28 cellular contexts compared by ENCODE assay signal in genomic region chr2:235600406-235600805, GRCh38.
"Had no signal": no experiment of that assay in that cellular context is flagged by ENCODE, and none has a peak within 500 bp of the region (broad histone marks: within the 10 kb centered on the region; RNA-seq: fewer than 3 reads in every experiment).

No MANE protein-coding gene starts in this region.

- FAIRE-seq: TTC549 had no signal

- H3K36me3 ChIP-seq: brain microvascular endothelial cell, cardiac muscle cell, SJSA1 had no signal

- H3K27ac ChIP-seq: brain microvascular endothelial cell, cardiac muscle cell, SJSA1 had no signal

- ATAC-seq: activated CD4-positive, alpha-beta T cell treated with anti-CD3 and anti-CD28 coated beads for 36 hours; activated CD4-positive, CD25-positive, alpha-beta regulatory T cell treated with anti-CD3 and anti-CD28 coated beads, Interleukin-2, amount 50 U/mL, for 24 hours; activated CD8-positive, alpha-beta T cell treated with anti-CD3 and anti-CD28 coated beads, Interleukin-2, amount 10 ng/mL, durations not matched to agents 7 days and 5 days; activated naive CD4-positive, alpha-beta T cell treated with anti-CD3 and anti-CD28 coated beads, Interleukin-2, amount 50 U/mL, for 72 hours; activated naive CD8-positive, alpha-beta T cell treated with anti-CD3 and anti-CD28 coated beads, Interleukin-2, amount 50 U/mL, for 24 hours; activated T-cell treated with anti-CD3 and anti-CD28 coated beads, Interleukin-2, amount 50 U/mL, for 4 hours; Panc1; WTC11 had no signal

- H3K9me3 ChIP-seq: SJSA1, SK-N-SH had no signal

- H3K9me2 ChIP-seq: SK-N-SH had no signal

- H3K4me2 ChIP-seq: SK-N-SH had no signal

- DNase-seq: activated CD4-positive, alpha-beta T cell treated with anti-CD3 and anti-CD28 coated beads for 36 hours; activated CD4-positive, alpha-beta T cell treated with anti-CD3 and anti-CD28 coated beads, Interleukin-2, amount 10 ng/mL, durations not matched to agents 7 days and 5 days; activated CD4-positive, alpha-beta T cell treated with anti-CD3 and anti-CD28 coated beads, Interleukin-2, amount 50 U/mL, for 48 hours; activated CD8-positive, alpha-beta memory T cell treated with anti-CD3 and anti-CD28 coated beads, Interleukin-2, amount 50 U/mL, for 4 hours; activated CD8-positive, alpha-beta T cell treated with anti-CD3 and anti-CD28 coated beads, Interleukin-2, amount 10 ng/mL, durations not matched to agents 7 days and 5 days; activated gamma-delta T cell treated with Interleukin-2 at 50 U/mL for 16 hours; activated naive CD4-positive, alpha-beta T cell treated with anti-CD3 and anti-CD28 coated beads for 36 hours; activated naive CD8-positive, alpha-beta T cell treated with anti-CD3 and anti-CD28 coated beads, Interleukin-2, amount 50 U/mL, for 24 hours; activated T-cell treated with anti-CD3 and anti-CD28 coated beads for 4 hours; activated T-cell treated with anti-CD3 and anti-CD28 coated beads, Interleukin-2, amount 50 U/mL, for 4 hours; aorta; brain microvascular endothelial cell; Karpas-422; KBM-7; MM.1S; NCI-H187 treated with DMSO at 0.1 percent for 48 hours; NCI-H226; NCI-H446 treated with DMSO at 0.1 percent for 48 hours; NCI-H524; SHP77; SK-N-SH had no signal

- H3K4me3 ChIP-seq: cardiac muscle cell, SJSA1 had no signal

- H3K9ac ChIP-seq: SK-N-SH had no signal

- H3K27me3 ChIP-seq: brain microvascular endothelial cell, cardiac muscle cell, SJSA1 had no signal
